In the genomic region with DNA sequence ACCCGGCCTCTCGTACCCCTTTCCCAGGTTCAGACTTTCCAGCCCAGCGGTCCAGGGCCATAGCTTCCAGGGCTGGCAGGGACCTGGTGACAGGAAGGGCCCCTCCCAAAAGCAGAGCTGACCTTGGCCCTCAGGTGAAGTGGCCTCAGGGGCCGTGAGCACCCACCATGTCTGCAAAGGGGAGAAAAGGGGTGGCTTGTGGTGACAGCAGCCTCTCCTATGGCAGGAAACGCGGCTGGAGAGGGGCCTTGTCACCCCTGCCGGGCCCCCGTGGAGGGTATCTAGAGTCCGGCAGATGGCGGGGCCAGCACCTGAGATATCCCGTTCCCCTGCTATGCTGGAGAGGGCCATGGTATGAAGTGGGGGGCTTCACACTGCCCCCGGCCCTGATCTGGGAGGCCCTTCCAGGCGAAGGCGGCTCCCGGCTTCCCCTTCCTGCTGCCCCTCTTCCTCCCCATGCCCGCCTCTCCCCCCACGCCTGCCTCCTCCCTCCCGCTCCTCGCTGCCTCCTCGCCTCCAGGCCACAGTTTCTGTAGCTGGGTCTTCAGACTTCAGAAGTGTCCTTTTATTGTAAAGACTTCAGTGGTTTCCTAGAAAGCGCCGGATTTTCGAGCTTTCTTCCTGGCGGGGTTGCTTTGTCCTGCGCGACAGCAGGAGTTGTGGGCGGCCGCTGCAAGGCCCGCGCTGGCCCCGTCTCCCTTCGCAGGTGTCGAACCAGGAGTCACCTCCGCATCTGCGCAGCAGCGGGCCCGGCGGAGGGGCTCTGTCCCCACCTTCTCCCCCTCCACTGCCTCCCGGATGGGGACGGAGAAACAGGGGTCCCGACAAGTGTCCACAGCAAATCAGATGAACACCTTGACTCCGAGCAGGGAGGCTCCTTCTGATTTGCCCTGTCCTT, we compare ENCODE assay signal across 19 cellular contexts.
"Had no signal": no experiment of that assay in that cellular context is flagged by ENCODE, and none has a peak within 500 bp of the region (broad histone marks: within the 10 kb centered on the region; RNA-seq: fewer than 3 reads in every experiment).

No MANE protein-coding gene starts in this region.

- H3K27me3 ChIP-seq: gastroesophageal sphincter, neutrophil, sigmoid colon, stomach had no signal

- ATAC-seq: esophagus mucosa, gastroesophageal sphincter, left lung had no signal

- H3K4me3 ChIP-seq: gastroesophageal sphincter, left lung, lung, sigmoid colon, skin epidermis, stomach, thoracic aorta had no signal

- DNase-seq: cerebellar nuclear complex; dermis blood vessel endothelial cell; effector CD4-positive, alpha-beta T cell; glutamatergic neuron; left lung; mesenchymal stem cell; naive B cell; sigmoid colon; stimulated activated CD4-positive, alpha-beta T cell treated with anti-CD3 and anti-CD28 coated beads, Interleukin-12 subunit alpha, Interleukin-12 subunit beta, amount 100 ng/mL, for 4 hours; stimulated activated naive CD4-positive, alpha-beta T cell; stomach; substantia nigra; trophoblast cell had no signal

- H3K36me3 ChIP-seq: gastroesophageal sphincter, left lung, neutrophil, sigmoid colon, stomach, thoracic aorta had no signal

- H3K27ac ChIP-seq: gastroesophageal sphincter, left lung, neutrophil, sigmoid colon, skin epidermis, stomach, thoracic aorta had no signal

- H3K9me3 ChIP-seq: gastroesophageal sphincter, sigmoid colon, stomach, thoracic aorta had no signal

- H3K4me1 ChIP-seq: gastroesophageal sphincter, left lung, stomach had no signal
